In the genomic region with DNA sequence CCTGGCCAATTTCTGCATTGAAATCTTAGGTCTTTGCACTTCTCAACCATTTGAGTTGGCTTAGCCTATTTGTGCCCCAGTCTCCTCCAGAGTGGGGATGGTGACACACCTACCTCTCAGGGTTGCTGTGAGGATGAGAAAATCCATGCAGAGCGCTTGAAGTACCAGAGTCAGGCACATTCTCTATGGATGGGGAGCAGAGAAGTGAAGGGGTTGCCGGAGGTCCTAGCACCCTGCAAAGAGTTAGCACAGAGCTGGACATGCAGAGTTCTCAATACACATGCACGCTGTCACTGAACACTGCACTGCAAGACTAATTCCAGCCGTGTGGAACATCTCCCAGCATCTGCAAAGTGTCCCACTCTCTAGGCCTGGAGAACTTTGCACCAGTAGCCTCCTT, we compare ENCODE assay signal across 24 cellular contexts. TPM values are rescaled to one million over a fixed set of nuclear protein-coding genes. Genes with fewer than 3 reads are reported as not detected.
DNase-seq lines count a peak whose midpoint lies in the region; ATAC-seq and TF ChIP-seq lines count a peak whose summit lies in the region.
"Had no signal": no experiment of that assay in that cellular context is flagged by ENCODE, and none has a peak within 500 bp of the region (broad histone marks: within the 10 kb centered on the region; RNA-seq: fewer than 3 reads in every experiment).

No MANE protein-coding gene starts in this region.

- peak; percentile 28 for DNase-seq in coronary artery (ENCODE audit: low spot score)
- DNase-seq in left lobe of liver (ENCODE audit: low spot score) = peak; percentile 6
- peak; percentile 58 to 65 for DNase-seq in vagina (ENCODE audit: extremely low spot score in 2 of 2)
- DNase-seq in stimulated activated naive CD4-positive, alpha-beta T cell treated with Interleukin-2 at 50 U/mL for 16 hours (lab: John Stamatoyannopoulos, UW) = no peak
- DNase-seq in heart left ventricle = no peak
- DNase-seq: 8988T; ACHN; BE2C; C1 segment of cervical spinal cord; CD4-positive, alpha-beta memory T cell; CD4-positive, CD25-positive, alpha-beta regulatory T cell; CD8-positive, alpha-beta memory T cell; COR-L47; DMS 273 treated with DMSO at 0.1 percent for 48 hours; DMS153; DMS53; DMS79; DND-41; EL; GDM1 had no signal

- WGBS in heart left ventricle, 4 donors = 70 to 88% (median 84%) methylated on average over 4 of the region's 4 CpGs

- no peak for TF ChIP-seq POLR2A in vagina (IDR thresholded peaks at IDR 0.05)
- no peak for TF ChIP-seq POLR2A in heart left ventricle (IDR thresholded peaks at IDR 0.05)

- no peaks in the 10 kb centered on the region for H3K36me3 ChIP-seq in vagina
- no peaks in the 10 kb centered on the region for H3K36me3 ChIP-seq in heart left ventricle
- H3K36me3 ChIP-seq: BE2C, BLaER1 had no signal

- H3K4me1 ChIP-seq in vagina = peaks cover 7% of the 10 kb centered on the region
- H3K4me1 ChIP-seq in heart left ventricle = peaks cover 0 to 45% (median 10%) of the 10 kb centered on the region in 12 donors
- H3K4me1 ChIP-seq: BE2C had no signal

- intact Hi-C loops in vagina (cut with DNase I) = no loop called here
- intact Hi-C loops in heart left ventricle (cut with DNase I) = no loop called here

- TF ChIP-seq CTCF in coronary artery (IDR thresholded peaks at IDR 0.05) = no peak
- TF ChIP-seq CTCF in vagina (IDR thresholded peaks at IDR 0.05) = no peak
- no peak for TF ChIP-seq CTCF in heart left ventricle (IDR thresholded peaks at IDR 0.05)

- H3K27ac ChIP-seq in coronary artery (no peak overlapping the region), vagina (no peak overlapping the region), heart left ventricle (no peak overlapping the region)
- H3K27ac ChIP-seq: BLaER1 had no signal

- H3K27me3 ChIP-seq in vagina (no peaks in the 10 kb centered on the region), heart left ventricle (peaks cover 3 to 36% (median 17%) of the 10 kb centered on the region in 9 donors)

- no peaks in the 10 kb centered on the region for H3K9me3 ChIP-seq in vagina
- peaks cover 0 to 5% (median 0%) of the 10 kb centered on the region in 12 donors for H3K9me3 ChIP-seq in heart left ventricle
- H3K9me3 ChIP-seq: BE2C had no signal

- ATAC-seq in left lobe of liver (no peak), HG02610 (IDR thresholded peaks at IDR 0.05; ENCODE audit: unreplicated experiment) (no peak), heart left ventricle (no peak)
- ATAC-seq: GM12878 had no signal

- H3K4me3 ChIP-seq in coronary artery (no peak overlapping the region), vagina (no peak overlapping the region), heart left ventricle (no peak overlapping the region)
- H3K4me3 ChIP-seq: BLaER1, GM12878 had no signal

RNA-seq across cellular contexts. Expression of a gene that starts 2.6 kb away (rescaled TPM):
- total RNA-seq in left lobe of liver = 0.25 TPM
- 6.4 TPM for total RNA-seq in vagina
- 1 to 10 TPM in 2 of 9 donors, under 1 TPM in 7; 0.13 to 2.0 (median 0.27) TPM for total RNA-seq in heart left ventricle
- under 1 TPM; 0.08 to 0.14 TPM for polyA plus RNA-seq in heart left ventricle
- total RNA-seq: CD4-positive, alpha-beta memory T cell; CD4-positive, CD25-positive, alpha-beta regulatory T cell; CD8-positive, alpha-beta memory T cell had no signal
- polyA plus RNA-seq: CD4-positive, alpha-beta memory T cell; CD4-positive, CD25-positive, alpha-beta regulatory T cell; CD8-positive, alpha-beta memory T cell had no signal

RNA-seq across cellular contexts. Expression of a gene that starts 29.5 kb away (rescaled TPM):
- total RNA-seq in left lobe of liver = not detected
- 2.0 TPM for total RNA-seq in vagina
- 1 to 10 TPM in 1 of 9 donors, under 1 TPM in 2, not detected in 6; 0.78 to 2.5 (median 0.93) TPM for total RNA-seq in heart left ventricle
- polyA plus RNA-seq in heart left ventricle = not detected
- total RNA-seq: CD4-positive, alpha-beta memory T cell; CD8-positive, alpha-beta memory T cell; G401; GM12878 had no signal
- polyA plus RNA-seq: CD4-positive, alpha-beta memory T cell; CD4-positive, CD25-positive, alpha-beta regulatory T cell; GM12878 had no signal

Comparison
In these comparisons a context has a peak if more than half of its experiments do, and no peak if none do; other contexts are left out.
1. DNase-seq: peak in coronary artery (single experiment), left lobe of liver (single experiment) and vagina (2 of 2); none in stimulated activated naive CD4-positive, alpha-beta T cell treated with Interleukin-2 at 50 U/mL for 16 hours (single experiment) and heart left ventricle (0 of 5).